18 cellular contexts compared by ENCODE assay signal in the genomic region with DNA sequence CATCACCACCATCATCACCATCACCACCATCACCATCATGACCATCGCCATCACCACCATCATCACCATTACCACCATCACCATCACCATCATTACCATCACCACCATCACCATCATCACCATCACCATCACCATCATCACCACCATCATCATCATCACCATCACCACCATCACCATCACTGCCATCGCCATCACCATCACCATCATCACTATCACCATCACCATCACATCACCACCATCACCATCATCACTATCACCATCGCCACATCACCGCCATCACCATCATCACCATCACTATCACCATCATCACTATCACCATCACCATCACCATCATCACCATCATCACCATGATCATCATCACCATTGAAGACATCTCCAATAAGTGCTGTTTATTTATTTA.
"Had no signal": no experiment of that assay in that cellular context is flagged by ENCODE, and none has a peak within 500 bp of the region (broad histone marks: within the 10 kb centered on the region; RNA-seq: fewer than 3 reads in every experiment).

No MANE protein-coding gene starts in this region.

- H3K4me1 Mint-ChIP-seq: nephron had no signal

- H3K36me3 ChIP-seq: heart left ventricle, sigmoid colon, thyroid gland, upper lobe of left lung, vagina had no signal

- ATAC-seq: heart left ventricle, left colon, left ventricle myocardium superior had no signal

- H3K4me3 Mint-ChIP-seq: nephron had no signal

- H3K27ac Mint-ChIP-seq: nephron had no signal

- H3K27ac ChIP-seq: coronary artery, heart left ventricle, sigmoid colon, skin epidermis, thyroid gland, upper lobe of left lung, vagina had no signal

- H3K9me3 ChIP-seq: heart left ventricle, sigmoid colon, thyroid gland, upper lobe of left lung, vagina had no signal

- H3K4me3 ChIP-seq: coronary artery, heart left ventricle, lung, sigmoid colon, skin epidermis, thyroid gland, upper lobe of left lung, vagina had no signal

- H3K27me3 ChIP-seq: thyroid gland, upper lobe of left lung, vagina had no signal

- H3K4me1 ChIP-seq: heart left ventricle, sigmoid colon, thyroid gland, upper lobe of left lung, vagina had no signal

- DNase-seq: effector CD4-positive, alpha-beta T cell; foreskin melanocyte; heart left ventricle; hippocampal formation; left colon; left ventricle myocardium superior; mesenchymal stem cell; midbrain; posterior cingulate gyrus; sigmoid colon; stimulated activated naive CD4-positive, alpha-beta T cell treated with Interleukin-2 at 50 U/mL for 16 hours; thyroid gland; upper lobe of left lung had no signal
